ENCODE assay signal across 1 cellular context in the genomic region with DNA sequence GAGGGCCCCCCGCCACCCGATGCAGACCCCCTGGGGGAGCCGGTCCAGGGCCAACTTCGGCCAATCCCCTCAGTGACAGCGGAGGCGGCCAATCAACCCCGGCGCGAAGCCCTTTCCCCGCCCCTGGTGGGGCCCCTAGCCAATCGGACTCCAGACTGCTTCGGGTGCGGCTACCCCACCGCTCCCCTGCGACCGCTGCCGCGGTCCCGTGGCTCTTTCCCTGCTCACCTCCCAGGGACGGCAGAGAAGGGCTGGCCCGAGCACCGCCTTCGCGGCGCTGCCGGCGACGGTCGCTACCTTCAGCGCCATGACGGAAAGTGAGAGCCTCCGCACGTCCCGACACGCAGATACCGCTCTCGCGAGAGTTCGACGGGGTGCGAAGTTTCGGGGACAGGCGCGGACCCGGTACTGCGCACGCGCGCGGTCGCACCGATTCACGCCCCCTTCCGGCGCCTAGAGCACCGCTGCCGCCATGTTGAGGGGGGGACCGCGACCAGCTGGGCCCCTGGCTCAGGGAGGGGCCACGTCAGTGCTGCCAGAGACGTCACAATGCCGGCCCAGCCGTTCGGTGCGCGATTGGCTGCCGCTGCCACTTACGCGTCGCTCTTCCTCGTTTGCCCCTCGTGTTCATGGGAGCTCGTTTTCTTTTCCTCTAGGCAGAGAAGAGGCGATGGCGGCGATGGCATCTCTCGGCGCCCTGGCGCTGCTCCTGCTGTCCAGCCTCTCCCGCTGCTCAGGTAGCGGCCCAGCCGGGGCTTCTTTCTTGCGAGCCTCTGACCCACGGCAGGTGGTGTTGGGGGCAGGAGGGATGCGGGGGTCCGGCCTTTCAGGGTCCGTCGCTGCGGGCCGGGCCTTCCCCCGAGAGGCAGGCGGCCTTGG.
TF ChIP-seq lines count a peak whose summit lies in the region.

A gene (minus strand): TSS at position 358 of the 879 bp plus-strand sequence. CDS start 49 bp downstream, at position 309.
A gene (plus strand): TSS at position 651 of the 879 bp plus-strand sequence. CDS start 20 bp downstream, at position 671.

TF ChIP-seq in WTC11, 78 proteins besides CTCF, POLR2A, EP300 and RAD21 (continued from another document):
- TF ChIP-seq, protein P1, sequence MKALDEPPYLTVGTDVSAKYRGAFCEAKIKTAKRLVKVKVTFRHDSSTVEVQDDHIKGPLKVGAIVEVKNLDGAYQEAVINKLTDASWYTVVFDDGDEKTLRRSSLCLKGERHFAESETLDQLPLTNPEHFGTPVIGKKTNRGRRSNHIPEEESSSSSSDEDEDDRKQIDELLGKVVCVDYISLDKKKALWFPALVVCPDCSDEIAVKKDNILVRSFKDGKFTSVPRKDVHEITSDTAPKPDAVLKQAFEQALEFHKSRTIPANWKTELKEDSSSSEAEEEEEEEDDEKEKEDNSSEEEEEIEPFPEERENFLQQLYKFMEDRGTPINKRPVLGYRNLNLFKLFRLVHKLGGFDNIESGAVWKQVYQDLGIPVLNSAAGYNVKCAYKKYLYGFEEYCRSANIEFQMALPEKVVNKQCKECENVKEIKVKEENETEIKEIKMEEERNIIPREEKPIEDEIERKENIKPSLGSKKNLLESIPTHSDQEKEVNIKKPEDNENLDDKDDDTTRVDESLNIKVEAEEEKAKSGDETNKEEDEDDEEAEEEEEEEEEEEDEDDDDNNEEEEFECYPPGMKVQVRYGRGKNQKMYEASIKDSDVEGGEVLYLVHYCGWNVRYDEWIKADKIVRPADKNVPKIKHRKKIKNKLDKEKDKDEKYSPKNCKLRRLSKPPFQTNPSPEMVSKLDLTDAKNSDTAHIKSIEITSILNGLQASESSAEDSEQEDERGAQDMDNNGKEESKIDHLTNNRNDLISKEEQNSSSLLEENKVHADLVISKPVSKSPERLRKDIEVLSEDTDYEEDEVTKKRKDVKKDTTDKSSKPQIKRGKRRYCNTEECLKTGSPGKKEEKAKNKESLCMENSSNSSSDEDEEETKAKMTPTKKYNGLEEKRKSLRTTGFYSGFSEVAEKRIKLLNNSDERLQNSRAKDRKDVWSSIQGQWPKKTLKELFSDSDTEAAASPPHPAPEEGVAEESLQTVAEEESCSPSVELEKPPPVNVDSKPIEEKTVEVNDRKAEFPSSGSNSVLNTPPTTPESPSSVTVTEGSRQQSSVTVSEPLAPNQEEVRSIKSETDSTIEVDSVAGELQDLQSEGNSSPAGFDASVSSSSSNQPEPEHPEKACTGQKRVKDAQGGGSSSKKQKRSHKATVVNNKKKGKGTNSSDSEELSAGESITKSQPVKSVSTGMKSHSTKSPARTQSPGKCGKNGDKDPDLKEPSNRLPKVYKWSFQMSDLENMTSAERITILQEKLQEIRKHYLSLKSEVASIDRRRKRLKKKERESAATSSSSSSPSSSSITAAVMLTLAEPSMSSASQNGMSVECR (CRISPR knock-in tag; IDR thresholded peaks at IDR 0.05; ENCODE audit: borderline replicate concordance): peak; percentile 86; the same call in 1 of the 2 replicates
- TF ChIP-seq NFYB (CRISPR knock-in tag; conservative IDR thresholded peaks at IDR 0.05; ENCODE audit: low read depth): peak; percentile 52
- TF ChIP-seq ZNF121 (CRISPR knock-in tag; IDR thresholded peaks at IDR 0.05): no peak
- no peak for TF ChIP-seq JUN (CRISPR knock-in tag; IDR thresholded peaks at IDR 0.05)
- TF ChIP-seq ZNF232 (CRISPR knock-in tag; IDR thresholded peaks at IDR 0.05): 0 out of 2 replicates have a peak, but pooled peaks have one; percentile 42
- TF ChIP-seq MYBL2 (CRISPR knock-in tag; IDR thresholded peaks at IDR 0.05): 0 out of 2 replicates have a peak, but pooled peaks have one; percentile 39
- TF ChIP-seq, protein P2, sequence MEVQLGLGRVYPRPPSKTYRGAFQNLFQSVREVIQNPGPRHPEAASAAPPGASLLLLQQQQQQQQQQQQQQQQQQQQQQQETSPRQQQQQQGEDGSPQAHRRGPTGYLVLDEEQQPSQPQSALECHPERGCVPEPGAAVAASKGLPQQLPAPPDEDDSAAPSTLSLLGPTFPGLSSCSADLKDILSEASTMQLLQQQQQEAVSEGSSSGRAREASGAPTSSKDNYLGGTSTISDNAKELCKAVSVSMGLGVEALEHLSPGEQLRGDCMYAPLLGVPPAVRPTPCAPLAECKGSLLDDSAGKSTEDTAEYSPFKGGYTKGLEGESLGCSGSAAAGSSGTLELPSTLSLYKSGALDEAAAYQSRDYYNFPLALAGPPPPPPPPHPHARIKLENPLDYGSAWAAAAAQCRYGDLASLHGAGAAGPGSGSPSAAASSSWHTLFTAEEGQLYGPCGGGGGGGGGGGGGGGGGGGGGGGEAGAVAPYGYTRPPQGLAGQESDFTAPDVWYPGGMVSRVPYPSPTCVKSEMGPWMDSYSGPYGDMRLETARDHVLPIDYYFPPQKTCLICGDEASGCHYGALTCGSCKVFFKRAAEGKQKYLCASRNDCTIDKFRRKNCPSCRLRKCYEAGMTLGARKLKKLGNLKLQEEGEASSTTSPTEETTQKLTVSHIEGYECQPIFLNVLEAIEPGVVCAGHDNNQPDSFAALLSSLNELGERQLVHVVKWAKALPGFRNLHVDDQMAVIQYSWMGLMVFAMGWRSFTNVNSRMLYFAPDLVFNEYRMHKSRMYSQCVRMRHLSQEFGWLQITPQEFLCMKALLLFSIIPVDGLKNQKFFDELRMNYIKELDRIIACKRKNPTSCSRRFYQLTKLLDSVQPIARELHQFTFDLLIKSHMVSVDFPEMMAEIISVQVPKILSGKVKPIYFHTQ (CRISPR knock-in tag; IDR thresholded peaks at IDR 0.05): no peak
- no peak for TF ChIP-seq ZNF671 (CRISPR knock-in tag; IDR thresholded peaks at IDR 0.05)
- TF ChIP-seq, protein P3, sequence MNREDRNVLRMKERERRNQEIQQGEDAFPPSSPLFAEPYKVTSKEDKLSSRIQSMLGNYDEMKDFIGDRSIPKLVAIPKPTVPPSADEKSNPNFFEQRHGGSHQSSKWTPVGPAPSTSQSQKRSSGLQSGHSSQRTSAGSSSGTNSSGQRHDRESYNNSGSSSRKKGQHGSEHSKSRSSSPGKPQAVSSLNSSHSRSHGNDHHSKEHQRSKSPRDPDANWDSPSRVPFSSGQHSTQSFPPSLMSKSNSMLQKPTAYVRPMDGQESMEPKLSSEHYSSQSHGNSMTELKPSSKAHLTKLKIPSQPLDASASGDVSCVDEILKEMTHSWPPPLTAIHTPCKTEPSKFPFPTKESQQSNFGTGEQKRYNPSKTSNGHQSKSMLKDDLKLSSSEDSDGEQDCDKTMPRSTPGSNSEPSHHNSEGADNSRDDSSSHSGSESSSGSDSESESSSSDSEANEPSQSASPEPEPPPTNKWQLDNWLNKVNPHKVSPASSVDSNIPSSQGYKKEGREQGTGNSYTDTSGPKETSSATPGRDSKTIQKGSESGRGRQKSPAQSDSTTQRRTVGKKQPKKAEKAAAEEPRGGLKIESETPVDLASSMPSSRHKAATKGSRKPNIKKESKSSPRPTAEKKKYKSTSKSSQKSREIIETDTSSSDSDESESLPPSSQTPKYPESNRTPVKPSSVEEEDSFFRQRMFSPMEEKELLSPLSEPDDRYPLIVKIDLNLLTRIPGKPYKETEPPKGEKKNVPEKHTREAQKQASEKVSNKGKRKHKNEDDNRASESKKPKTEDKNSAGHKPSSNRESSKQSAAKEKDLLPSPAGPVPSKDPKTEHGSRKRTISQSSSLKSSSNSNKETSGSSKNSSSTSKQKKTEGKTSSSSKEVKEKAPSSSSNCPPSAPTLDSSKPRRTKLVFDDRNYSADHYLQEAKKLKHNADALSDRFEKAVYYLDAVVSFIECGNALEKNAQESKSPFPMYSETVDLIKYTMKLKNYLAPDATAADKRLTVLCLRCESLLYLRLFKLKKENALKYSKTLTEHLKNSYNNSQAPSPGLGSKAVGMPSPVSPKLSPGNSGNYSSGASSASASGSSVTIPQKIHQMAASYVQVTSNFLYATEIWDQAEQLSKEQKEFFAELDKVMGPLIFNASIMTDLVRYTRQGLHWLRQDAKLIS (CRISPR knock-in tag; IDR thresholded peaks at IDR 0.05; ENCODE audit: borderline replicate concordance): no peak
- TF ChIP-seq, protein P4, sequence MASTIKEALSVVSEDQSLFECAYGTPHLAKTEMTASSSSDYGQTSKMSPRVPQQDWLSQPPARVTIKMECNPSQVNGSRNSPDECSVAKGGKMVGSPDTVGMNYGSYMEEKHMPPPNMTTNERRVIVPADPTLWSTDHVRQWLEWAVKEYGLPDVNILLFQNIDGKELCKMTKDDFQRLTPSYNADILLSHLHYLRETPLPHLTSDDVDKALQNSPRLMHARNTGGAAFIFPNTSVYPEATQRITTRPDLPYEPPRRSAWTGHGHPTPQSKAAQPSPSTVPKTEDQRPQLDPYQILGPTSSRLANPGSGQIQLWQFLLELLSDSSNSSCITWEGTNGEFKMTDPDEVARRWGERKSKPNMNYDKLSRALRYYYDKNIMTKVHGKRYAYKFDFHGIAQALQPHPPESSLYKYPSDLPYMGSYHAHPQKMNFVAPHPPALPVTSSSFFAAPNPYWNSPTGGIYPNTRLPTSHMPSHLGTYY (CRISPR knock-in tag; IDR thresholded peaks at IDR 0.05): no peak
- no peak for TF ChIP-seq NR3C1 (CRISPR knock-in tag; conservative IDR thresholded peaks at IDR 0.05; ENCODE audit: low read depth)
- TF ChIP-seq, protein P5, sequence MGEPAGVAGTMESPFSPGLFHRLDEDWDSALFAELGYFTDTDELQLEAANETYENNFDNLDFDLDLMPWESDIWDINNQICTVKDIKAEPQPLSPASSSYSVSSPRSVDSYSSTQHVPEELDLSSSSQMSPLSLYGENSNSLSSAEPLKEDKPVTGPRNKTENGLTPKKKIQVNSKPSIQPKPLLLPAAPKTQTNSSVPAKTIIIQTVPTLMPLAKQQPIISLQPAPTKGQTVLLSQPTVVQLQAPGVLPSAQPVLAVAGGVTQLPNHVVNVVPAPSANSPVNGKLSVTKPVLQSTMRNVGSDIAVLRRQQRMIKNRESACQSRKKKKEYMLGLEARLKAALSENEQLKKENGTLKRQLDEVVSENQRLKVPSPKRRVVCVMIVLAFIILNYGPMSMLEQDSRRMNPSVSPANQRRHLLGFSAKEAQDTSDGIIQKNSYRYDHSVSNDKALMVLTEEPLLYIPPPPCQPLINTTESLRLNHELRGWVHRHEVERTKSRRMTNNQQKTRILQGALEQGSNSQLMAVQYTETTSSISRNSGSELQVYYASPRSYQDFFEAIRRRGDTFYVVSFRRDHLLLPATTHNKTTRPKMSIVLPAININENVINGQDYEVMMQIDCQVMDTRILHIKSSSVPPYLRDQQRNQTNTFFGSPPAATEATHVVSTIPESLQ (CRISPR knock-in tag; IDR thresholded peaks at IDR 0.05): 0 out of 2 replicates have a peak, but pooled peaks have one; percentile 30
- no peak; the same call in 1 of the 2 replicates for TF ChIP-seq ATF1 (CRISPR knock-in tag; IDR thresholded peaks at IDR 0.05)
- no peak for TF ChIP-seq ZNF416 (CRISPR knock-in tag; IDR thresholded peaks at IDR 0.05)
- TF ChIP-seq, protein P6, sequence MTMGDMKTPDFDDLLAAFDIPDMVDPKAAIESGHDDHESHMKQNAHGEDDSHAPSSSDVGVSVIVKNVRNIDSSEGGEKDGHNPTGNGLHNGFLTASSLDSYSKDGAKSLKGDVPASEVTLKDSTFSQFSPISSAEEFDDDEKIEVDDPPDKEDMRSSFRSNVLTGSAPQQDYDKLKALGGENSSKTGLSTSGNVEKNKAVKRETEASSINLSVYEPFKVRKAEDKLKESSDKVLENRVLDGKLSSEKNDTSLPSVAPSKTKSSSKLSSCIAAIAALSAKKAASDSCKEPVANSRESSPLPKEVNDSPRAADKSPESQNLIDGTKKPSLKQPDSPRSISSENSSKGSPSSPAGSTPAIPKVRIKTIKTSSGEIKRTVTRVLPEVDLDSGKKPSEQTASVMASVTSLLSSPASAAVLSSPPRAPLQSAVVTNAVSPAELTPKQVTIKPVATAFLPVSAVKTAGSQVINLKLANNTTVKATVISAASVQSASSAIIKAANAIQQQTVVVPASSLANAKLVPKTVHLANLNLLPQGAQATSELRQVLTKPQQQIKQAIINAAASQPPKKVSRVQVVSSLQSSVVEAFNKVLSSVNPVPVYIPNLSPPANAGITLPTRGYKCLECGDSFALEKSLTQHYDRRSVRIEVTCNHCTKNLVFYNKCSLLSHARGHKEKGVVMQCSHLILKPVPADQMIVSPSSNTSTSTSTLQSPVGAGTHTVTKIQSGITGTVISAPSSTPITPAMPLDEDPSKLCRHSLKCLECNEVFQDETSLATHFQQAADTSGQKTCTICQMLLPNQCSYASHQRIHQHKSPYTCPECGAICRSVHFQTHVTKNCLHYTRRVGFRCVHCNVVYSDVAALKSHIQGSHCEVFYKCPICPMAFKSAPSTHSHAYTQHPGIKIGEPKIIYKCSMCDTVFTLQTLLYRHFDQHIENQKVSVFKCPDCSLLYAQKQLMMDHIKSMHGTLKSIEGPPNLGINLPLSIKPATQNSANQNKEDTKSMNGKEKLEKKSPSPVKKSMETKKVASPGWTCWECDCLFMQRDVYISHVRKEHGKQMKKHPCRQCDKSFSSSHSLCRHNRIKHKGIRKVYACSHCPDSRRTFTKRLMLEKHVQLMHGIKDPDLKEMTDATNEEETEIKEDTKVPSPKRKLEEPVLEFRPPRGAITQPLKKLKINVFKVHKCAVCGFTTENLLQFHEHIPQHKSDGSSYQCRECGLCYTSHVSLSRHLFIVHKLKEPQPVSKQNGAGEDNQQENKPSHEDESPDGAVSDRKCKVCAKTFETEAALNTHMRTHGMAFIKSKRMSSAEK (CRISPR knock-in tag; IDR thresholded peaks at IDR 0.05; ENCODE audit: borderline replicate concordance): no peak
- TF ChIP-seq SP1 (CRISPR knock-in tag; conservative IDR thresholded peaks at IDR 0.05): peak; percentile 86
- TF ChIP-seq FOXJ3 (CRISPR knock-in tag; IDR thresholded peaks at IDR 0.05; ENCODE audit: borderline replicate concordance): no peak
- TF ChIP-seq GABPB1 (CRISPR knock-in tag; IDR thresholded peaks at IDR 0.05): peak; percentile 33; the same call in 1 of the 2 replicates
- TF ChIP-seq TEAD4 (CRISPR knock-in tag; IDR thresholded peaks at IDR 0.05): no peak
- 0 out of 2 replicates have a peak, but pooled peaks have one; percentile 42 for TF ChIP-seq FOXP1 (CRISPR knock-in tag; IDR thresholded peaks at IDR 0.05; ENCODE audit: borderline replicate concordance)
- peak; percentile 87; the same call in 1 of the 2 replicates for TF ChIP-seq FOXK1 (CRISPR knock-in tag; IDR thresholded peaks at IDR 0.05)
- TF ChIP-seq, protein P7, sequence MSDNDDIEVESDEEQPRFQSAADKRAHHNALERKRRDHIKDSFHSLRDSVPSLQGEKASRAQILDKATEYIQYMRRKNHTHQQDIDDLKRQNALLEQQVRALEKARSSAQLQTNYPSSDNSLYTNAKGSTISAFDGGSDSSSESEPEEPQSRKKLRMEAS (CRISPR knock-in tag; IDR thresholded peaks at IDR 0.05): peak; percentile 90
- peak; percentile 54; the same call in 1 of the 2 replicates for TF ChIP-seq NFE2L1 (CRISPR knock-in tag; IDR thresholded peaks at IDR 0.05)
